24 cellular contexts compared by ENCODE assay signal in the genomic region with DNA sequence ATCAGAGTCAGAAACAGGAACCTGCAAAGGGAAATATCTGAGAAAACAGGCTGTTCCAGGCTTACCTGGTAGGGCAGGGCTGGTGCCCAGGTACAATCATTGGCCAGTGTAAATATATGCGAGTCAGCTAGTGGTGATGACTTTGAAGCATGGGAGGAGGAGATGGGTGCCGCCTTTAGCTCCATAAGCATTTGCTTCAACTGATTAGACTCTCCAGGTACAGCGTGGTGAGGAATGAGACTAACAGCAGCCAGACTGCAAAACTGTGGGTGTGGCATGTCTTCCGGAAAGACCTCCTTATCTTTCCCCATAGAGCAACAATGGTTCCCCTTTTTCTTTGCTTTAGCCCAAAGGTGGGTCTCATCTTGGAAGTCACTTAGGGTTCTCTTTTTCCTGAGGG.
DNase-seq lines count a peak whose midpoint lies in the region; ATAC-seq and TF ChIP-seq lines count a peak whose summit lies in the region.
"Had no signal": no experiment of that assay in that cellular context is flagged by ENCODE, and none has a peak within 500 bp of the region (broad histone marks: within the 10 kb centered on the region; RNA-seq: fewer than 3 reads in every experiment).

No MANE protein-coding gene starts in this region.

- peaks cover 36% of the 10 kb centered on the region for H3K4me1 Mint-ChIP-seq in mesothelial cell of epicardium
- peaks cover 2% of the 10 kb centered on the region for H3K4me1 Mint-ChIP-seq in activated CD4-positive, alpha-beta memory T cell treated with anti-CD3 and anti-CD28 coated beads, Interleukin-2, amount 10 ng/mL, durations not matched to agents 7 days and 5 days
- H3K4me1 Mint-ChIP-seq: CD4-positive, alpha-beta memory T cell; nephron had no signal

- H2AFZ ChIP-seq in PC-3 (ENCODE audit: low read length) = peak overlapping the region; percentile 15; the same call in 1 of the 2 replicates

- H3K36me3 Mint-ChIP-seq in mesothelial cell of epicardium = peaks cover 5% of the 10 kb centered on the region
- H3K36me3 Mint-ChIP-seq in activated CD4-positive, alpha-beta memory T cell treated with anti-CD3 and anti-CD28 coated beads, Interleukin-2, amount 10 ng/mL, durations not matched to agents 7 days and 5 days (ENCODE audit: low read depth) = no peaks in the 10 kb centered on the region
- H3K36me3 Mint-ChIP-seq: CD4-positive, alpha-beta memory T cell had no signal

- peak in 1 of 3 donors; percentile 12 for TF ChIP-seq POLR2A in body of pancreas (IDR thresholded peaks at IDR 0.05)
- no peak for TF ChIP-seq POLR2A in thyroid gland (IDR thresholded peaks at IDR 0.05)

- H3K9me3 ChIP-seq in PC-3 (ENCODE audit: low read length) (no peaks in the 10 kb centered on the region), body of pancreas (no peaks in the 10 kb centered on the region), thyroid gland (no peaks in the 10 kb centered on the region)
- H3K9me3 ChIP-seq: ovary had no signal

- H3K4me2 ChIP-seq in PC-3 (ENCODE audit: low read length) = no peak overlapping the region

- ATAC-seq in PC-3 (peak; percentile 31; the same call in 1 of the 2 replicates), body of pancreas (peak; percentile 89)
- ATAC-seq: activated CD8-positive, alpha-beta T cell treated with anti-CD3 and anti-CD28 coated beads, Interleukin-2, amount 10 ng/mL, durations not matched to agents 7 days and 5 days; sciatic nerve; SK-N-SH treated with all-trans-retinoic acid at 6 μM for 48 hours had no signal

- H3K27me3 ChIP-seq in PC-3 (ENCODE audit: low read length) (no peaks in the 10 kb centered on the region), body of pancreas (no peaks in the 10 kb centered on the region), thyroid gland (no peaks in the 10 kb centered on the region)
- H3K27me3 ChIP-seq: ovary had no signal

- no peaks in the 10 kb centered on the region for H3K79me2 ChIP-seq in PC-3 (ENCODE audit: low read length)

- TF ChIP-seq CTCF in PC-3 (conservative IDR thresholded peaks at IDR 0.05; ENCODE audit: low read depth, low read length) = no peak
- TF ChIP-seq CTCF in body of pancreas (IDR thresholded peaks at IDR 0.05) = no peak
- TF ChIP-seq CTCF in mesothelial cell of epicardium (IDR thresholded peaks at IDR 0.05; ENCODE audit: unreplicated experiment) = no peak
- no peak for TF ChIP-seq CTCF in thyroid gland (IDR thresholded peaks at IDR 0.05)

- H3K36me3 ChIP-seq in PC-3 (ENCODE audit: low read depth, low read length) = no peaks in the 10 kb centered on the region
- no peaks in the 10 kb centered on the region for H3K36me3 ChIP-seq in body of pancreas (replicated peaks in 1 of 2; ENCODE audit: insufficient read depth in 1 of 2, low read depth in 2 of 2)
- H3K36me3 ChIP-seq in thyroid gland = no peaks in the 10 kb centered on the region
- H3K36me3 ChIP-seq: ovary had no signal

- peak overlapping the region; percentile 21 for H3K27ac Mint-ChIP-seq in mesothelial cell of epicardium
- H3K27ac Mint-ChIP-seq in activated CD4-positive, alpha-beta memory T cell treated with anti-CD3 and anti-CD28 coated beads, Interleukin-2, amount 10 ng/mL, durations not matched to agents 7 days and 5 days = no peak overlapping the region
- H3K27ac Mint-ChIP-seq: activated CD8-positive, alpha-beta T cell treated with anti-CD3 and anti-CD28 coated beads, Interleukin-2, amount 10 ng/mL, durations not matched to agents 7 days and 5 days; CD4-positive, alpha-beta memory T cell; endodermal cell; T-helper 2 cell treated with Interferon-gamma antibody and Interleukin-4, amounts not matched to agents 5 μg/mL and 100 μg/mL, for 36 hours had no signal

- no peaks in the 10 kb centered on the region for H3K27me3 Mint-ChIP-seq in mesothelial cell of epicardium (ENCODE audit: low read depth)
- H3K27me3 Mint-ChIP-seq in activated CD4-positive, alpha-beta memory T cell treated with anti-CD3 and anti-CD28 coated beads, Interleukin-2, amount 10 ng/mL, durations not matched to agents 7 days and 5 days = peaks cover 8% of the 10 kb centered on the region

- H3K9me2 ChIP-seq in PC-3 (replicated peaks; ENCODE audit: low read length) = no peaks in the 10 kb centered on the region

- H3K4me3 ChIP-seq in PC-3 (ENCODE audit: low read length) (no peak overlapping the region), body of pancreas (no peak overlapping the region), thyroid gland (replicated peaks in 1 of 3) (no peak overlapping the region)
- H3K4me3 ChIP-seq: coronary artery, ovary had no signal

- H3K27ac ChIP-seq in PC-3 (ENCODE audit: low read length) = no peak overlapping the region
- H3K27ac ChIP-seq in body of pancreas = peak overlapping the region; percentile 40 to 61 (median 46)
- no peak overlapping the region for H3K27ac ChIP-seq in thyroid gland
- H3K27ac ChIP-seq: coronary artery, ovary had no signal

- POLR2A ChIA-PET in PC-3 (lab: Charles Lee; ENCODE audit: unreplicated experiment) = no interaction called here
- POLR2A ChIA-PET in activated CD4-positive, alpha-beta memory T cell treated with anti-CD3 and anti-CD28 coated beads, Interleukin-2, amount 10 ng/mL, durations not matched to agents 7 days and 5 days (lab: Charles Lee) = no interaction called here

- intact Hi-C loops in PC-3 (cut with micrococcal nuclease) (no loop called here), body of pancreas (cut with DNase I) (no loop called here), thyroid gland (cut with DNase I) (no loop called here), posterior cingulate gyrus (cut with DNase I) (no loop called here)

- no peaks in the 10 kb centered on the region for H4K20me1 ChIP-seq in PC-3 (ENCODE audit: low read length)

- CTCF ChIA-PET in PC-3 (lab: Charles Lee) = no interaction called here
- CTCF ChIA-PET in activated CD4-positive, alpha-beta memory T cell treated with anti-CD3 and anti-CD28 coated beads, Interleukin-2, amount 10 ng/mL, durations not matched to agents 7 days and 5 days (lab: Charles Lee) = no interaction called here

- H3K4me1 ChIP-seq in PC-3 (ENCODE audit: insufficient read depth, low read length) (no peaks in the 10 kb centered on the region), body of pancreas (peaks cover 27% of the 10 kb centered on the region), thyroid gland (peaks cover 27 to 40% of the 10 kb centered on the region in 2 donors)

- no TSS peak for BruUV-seq in PC-3 (replicated peaks; lab: Mats Ljungman, UMichigan)

- no peaks in the 10 kb centered on the region for H3F3A ChIP-seq in PC-3 (ENCODE audit: low read length, unreplicated experiment)

- no peak overlapping the region for H3K9ac ChIP-seq in PC-3 (ENCODE audit: low read length)

- H3K9me3 Mint-ChIP-seq in mesothelial cell of epicardium = peaks cover 16% of the 10 kb centered on the region
- H3K9me3 Mint-ChIP-seq in activated CD4-positive, alpha-beta memory T cell treated with anti-CD3 and anti-CD28 coated beads, Interleukin-2, amount 10 ng/mL, durations not matched to agents 7 days and 5 days = no peaks in the 10 kb centered on the region
- H3K9me3 Mint-ChIP-seq: T-helper 2 cell treated with Interferon-gamma antibody and Interleukin-4, amounts not matched to agents 5 μg/mL and 100 μg/mL, for 36 hours had no signal

- 1 to 10% methylated on average over 4 of the region's 4 CpGs for WGBS in body of pancreas, 2 donors
- 81 to 83% methylated on average over 4 of the region's 4 CpGs for WGBS in thyroid gland, 2 donors

- DNase-seq in PC-3 = no peak
- DNase-seq in body of pancreas = peak; percentile 54 to 73 (median 70)
- DNase-seq in mesothelial cell of epicardium (ENCODE audit: low spot score in 2 of 2, unreplicated experiment in 2 of 2) = no peak
- DNase-seq in NCI-H1105 (lab: John Stamatoyannopoulos, UW) = no peak
- DNase-seq in activated CD4-positive, alpha-beta memory T cell treated with anti-CD3 and anti-CD28 coated beads, Interleukin-2, amount 10 ng/mL, durations not matched to agents 7 days and 5 days = no peak
- no peak for DNase-seq in thyroid gland
- DNase-seq in posterior cingulate gyrus = no peak
- DNase-seq: activated CD8-positive, alpha-beta T cell treated with anti-CD3 and anti-CD28 coated beads, Interleukin-2, amount 10 ng/mL, durations not matched to agents 7 days and 5 days; activated gamma-delta T cell treated with Interleukin-2 at 50 U/mL for 16 hours; activated T-cell treated with anti-CD3 and anti-CD28 coated beads, Interleukin-2, amount 50 U/mL, for 1 hour; CD4-positive, alpha-beta memory T cell; DMS153; endodermal cell; mesendoderm; NCI-H1417 treated with DMSO at 0.1 percent for 48 hours; NCI-H2107; ovary; stimulated activated CD4-positive, alpha-beta T cell treated with anti-CD3 and anti-CD28 coated beads, Interleukin-15, amount 100 ng/mL, for 24 hours; stimulated activated CD8-positive, alpha-beta memory T cell treated with anti-CD3 and anti-CD28 coated beads, Interleukin-4, amount 100 ng/mL, for 48 hours had no signal

- H3K4me3 Mint-ChIP-seq in mesothelial cell of epicardium = no peak overlapping the region
- H3K4me3 Mint-ChIP-seq in activated CD4-positive, alpha-beta memory T cell treated with anti-CD3 and anti-CD28 coated beads, Interleukin-2, amount 10 ng/mL, durations not matched to agents 7 days and 5 days = no peak overlapping the region
- H3K4me3 Mint-ChIP-seq: activated CD8-positive, alpha-beta T cell treated with anti-CD3 and anti-CD28 coated beads, Interleukin-2, amount 10 ng/mL, durations not matched to agents 7 days and 5 days; CD4-positive, alpha-beta memory T cell; endodermal cell; nephron; T-helper 2 cell treated with Interferon-gamma antibody and Interleukin-4, amounts not matched to agents 5 μg/mL and 100 μg/mL, for 36 hours had no signal

Comparison
In these comparisons a context has a peak if more than half of its experiments do, and no peak if none do; other contexts are left out.
1. DNase-seq: peak in body of pancreas (4 of 4); none in PC-3 (single experiment), mesothelial cell of epicardium (0 of 2), NCI-H1105 (single experiment), activated CD4-positive, alpha-beta memory T cell treated with anti-CD3 and anti-CD28 coated beads, Interleukin-2, amount 10 ng/mL, durations not matched to agents 7 days and 5 days (single experiment), thyroid gland (0 of 2) and posterior cingulate gyrus (0 of 10).
2. H3K27ac ChIP-seq: peak in body of pancreas (4 of 4); none in PC-3 (single experiment) and thyroid gland (0 of 3).